Comparison of ENCODE assay signal across 8 cellular contexts in the genomic region with DNA sequence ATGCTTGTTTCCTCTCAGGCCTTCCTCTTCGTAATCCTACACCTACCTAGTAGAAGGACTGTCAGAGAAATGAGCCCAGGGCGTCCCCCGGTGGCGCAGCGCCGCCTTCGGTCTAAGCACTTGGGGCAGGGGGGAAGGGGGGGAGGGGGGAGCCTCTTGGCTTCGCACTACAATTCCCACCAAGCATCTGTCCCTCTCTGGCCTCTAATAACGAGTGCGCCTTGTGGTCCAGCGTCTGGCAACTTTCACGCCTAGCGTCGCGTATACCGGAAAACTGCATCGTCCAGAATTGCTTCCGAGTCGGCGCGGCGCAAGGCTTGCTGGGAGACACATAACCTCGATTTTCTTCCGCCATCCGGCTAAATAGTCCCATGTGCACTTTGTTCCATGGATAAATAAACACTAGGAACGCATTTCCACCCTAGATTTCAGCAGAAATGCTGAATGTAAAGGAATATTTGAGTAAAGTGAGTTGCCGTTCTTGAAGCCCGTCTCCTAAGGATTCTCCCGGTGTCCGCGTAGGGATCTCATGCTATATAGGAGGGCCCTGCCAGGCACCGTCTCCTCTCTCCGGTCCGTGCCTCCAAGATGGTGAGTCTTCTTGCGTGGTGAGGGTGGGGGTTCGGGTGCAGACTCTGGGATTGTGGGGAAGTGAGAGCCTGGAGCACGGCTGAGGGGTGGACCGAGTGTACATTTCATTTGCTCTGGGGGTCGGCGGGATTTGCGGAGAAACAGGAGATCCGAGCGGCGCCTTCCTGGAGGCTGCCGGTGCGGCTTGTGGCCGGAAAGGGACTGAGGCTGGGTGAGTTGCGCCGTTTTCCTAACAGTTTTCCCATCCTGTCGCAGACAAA. TPM values are rescaled to one million over a fixed set of nuclear protein-coding genes. Genes with fewer than 3 reads are reported as not detected.
DNase-seq lines count a peak whose midpoint lies in the region; ATAC-seq and TF ChIP-seq lines count a peak whose summit lies in the region.

A gene (plus strand): TSS at position 340 of the 851 bp plus-strand sequence. CDS start 249 bp downstream, at position 589.

- ATAC-seq in HG03196 (IDR thresholded peaks at IDR 0.05; ENCODE audit: unreplicated experiment) (peak; percentile 92), activated B cell treated with CpG ODN at 0.5 μM for 24 hours (ENCODE audit: low read depth) (peak; percentile 93)

- TF ChIP-seq POLR2A in GM18951 (IDR thresholded peaks at IDR 0.05; ENCODE audit: extremely low read depth, insufficient read depth, insufficient read length) (peak; percentile 99), spleen (IDR thresholded peaks at IDR 0.05) (peak; percentile 60 to 87 (median 78))

- H3K9me3 Mint-ChIP-seq in activated B cell treated with CpG ODN at 0.5 μM for 24 hours = no peaks in the 10 kb centered on the region

- peak within 1 kb of the TSS; percentile 99 for H3K4me3 Mint-ChIP-seq in activated B cell treated with CpG ODN at 0.5 μM for 24 hours

- peak within 1 kb of the TSS; percentile 98 for H3K27ac ChIP-seq in caudate nucleus (ENCODE audit: low read depth, low read length)
- H3K27ac ChIP-seq in spleen = peak within 1 kb of the TSS; percentile 90 to 99 (median 96)

- peaks cover 33% of the 10 kb centered on the region for H3K4me1 Mint-ChIP-seq in activated B cell treated with CpG ODN at 0.5 μM for 24 hours

- peak within 1 kb of the TSS; percentile 98 for H3K27ac Mint-ChIP-seq in activated B cell treated with CpG ODN at 0.5 μM for 24 hours

- CTCF ChIA-PET in activated B cell treated with CpG ODN at 0.5 μM for 24 hours (lab: Charles Lee) = interaction anchor here (1.0 to 1.6 kb wide), 2 partner anchors 50 to 303 kb away, joined by 5 read pairs; no protein-coding TSS in a partner anchor

- no peaks in the 10 kb centered on the region for H3K27me3 Mint-ChIP-seq in activated B cell treated with CpG ODN at 0.5 μM for 24 hours

- WGBS in spleen, 5 donors = 0 to 1% (median 0%) methylated on average over 44 to 50 of the region's 50 CpGs

- H3K9me3 ChIP-seq in spleen = no peaks in the 10 kb centered on the region

- intact Hi-C loops in activated B cell treated with CpG ODN at 0.5 μM for 24 hours (cut with micrococcal nuclease) = loop anchor here (1.0 kb wide), 11 partner anchors 35 to 326 kb away; a partner anchor contains a TSS
- intact Hi-C loops in spleen (cut with DNase I; ENCODE audit: low total_unique reads) = loop anchor here (5.0 kb wide), 2 partner anchors 45 to 300 kb away; a partner anchor contains a TSS

- no peaks in the 10 kb centered on the region for H3K27me3 ChIP-seq in spleen (replicated peaks in 1 of 7)

- POLR2A ChIA-PET in activated B cell treated with CpG ODN at 0.5 μM for 24 hours (lab: Charles Lee) = interaction anchor here (0.5 to 1.4 kb wide), 8 partner anchors 61 to 211 kb away, joined by 3 to 8 read pairs (median 3); a partner anchor contains a TSS

- TF ChIP-seq CTCF in AG09319 (IDR thresholded peaks at IDR 0.05; ENCODE audit: low read depth, low read length) = peak; percentile 42
- TF ChIP-seq CTCF in activated B cell treated with CpG ODN at 0.5 μM for 24 hours (IDR thresholded peaks at IDR 0.05) = no peak
- peak in 8 of 11 experiments; percentile 26 to 80 (median 62) for TF ChIP-seq CTCF in spleen (IDR thresholded peaks at IDR 0.05 in 8 of 11, conservative IDR thresholded peaks at IDR 0.05 in 3 of 11)

- H3K4me3 ChIP-seq in spleen = peak within 1 kb of the TSS; percentile 70 to 96 (median 82)

- peaks cover 44% of the 10 kb centered on the region for H3K36me3 Mint-ChIP-seq in activated B cell treated with CpG ODN at 0.5 μM for 24 hours (ENCODE audit: low read depth)

- DNase-seq in AG09319 (ENCODE audit: extremely low read depth, low read depth) = peak; percentile 99
- DNase-seq in NCI-H226 = peak; percentile 100
- peak; percentile 77 for DNase-seq in activated B cell treated with CpG ODN at 0.5 μM for 24 hours
- peak; percentile 47 to 98 (median 92) for DNase-seq in caudate nucleus (lab: John Stamatoyannopoulos, UW)
- peak; percentile 98 for DNase-seq in inferior parietal cortex (ENCODE audit: extremely low spot score)
- peak; percentile 96 for DNase-seq in spleen

- H3K4me1 ChIP-seq in spleen = peaks cover 15 to 38% (median 31%) of the 10 kb centered on the region in 6 donors

- in situ Hi-C loops in GM18951 (cut with MboI; ENCODE audit: low sequenced_read_pairs, unreplicated experiment) = no loop called here

- H3K36me3 ChIP-seq in spleen = peaks cover 0 to 42% (median 29%) of the 10 kb centered on the region in 6 donors

RNA-seq across cellular contexts. Expression of the gene that starts here (rescaled TPM):
- 23.9 and 28.1 TPM in 2 replicates for total RNA-seq in activated B cell treated with CpG ODN at 0.5 μM for 24 hours
- total RNA-seq in spleen = 100 to 1,000 TPM in 3 of 7 donors, 10 to 100 TPM in 4; 15.3 to 674 (median 76.8) TPM
- polyA plus RNA-seq in spleen = 1,000 to 10,000 TPM; 1,592 to 2,958 (median 1,751) TPM

Comparison
In these comparisons a context has a peak if more than half of its experiments do, and no peak if none do; other contexts are left out.
1. Peak in every context shown above with its lines: DNase-seq, ATAC-seq, H3K4me3 ChIP-seq and H3K27ac ChIP-seq.